ENCODE assay signal across 8 cellular contexts in the genomic region with DNA sequence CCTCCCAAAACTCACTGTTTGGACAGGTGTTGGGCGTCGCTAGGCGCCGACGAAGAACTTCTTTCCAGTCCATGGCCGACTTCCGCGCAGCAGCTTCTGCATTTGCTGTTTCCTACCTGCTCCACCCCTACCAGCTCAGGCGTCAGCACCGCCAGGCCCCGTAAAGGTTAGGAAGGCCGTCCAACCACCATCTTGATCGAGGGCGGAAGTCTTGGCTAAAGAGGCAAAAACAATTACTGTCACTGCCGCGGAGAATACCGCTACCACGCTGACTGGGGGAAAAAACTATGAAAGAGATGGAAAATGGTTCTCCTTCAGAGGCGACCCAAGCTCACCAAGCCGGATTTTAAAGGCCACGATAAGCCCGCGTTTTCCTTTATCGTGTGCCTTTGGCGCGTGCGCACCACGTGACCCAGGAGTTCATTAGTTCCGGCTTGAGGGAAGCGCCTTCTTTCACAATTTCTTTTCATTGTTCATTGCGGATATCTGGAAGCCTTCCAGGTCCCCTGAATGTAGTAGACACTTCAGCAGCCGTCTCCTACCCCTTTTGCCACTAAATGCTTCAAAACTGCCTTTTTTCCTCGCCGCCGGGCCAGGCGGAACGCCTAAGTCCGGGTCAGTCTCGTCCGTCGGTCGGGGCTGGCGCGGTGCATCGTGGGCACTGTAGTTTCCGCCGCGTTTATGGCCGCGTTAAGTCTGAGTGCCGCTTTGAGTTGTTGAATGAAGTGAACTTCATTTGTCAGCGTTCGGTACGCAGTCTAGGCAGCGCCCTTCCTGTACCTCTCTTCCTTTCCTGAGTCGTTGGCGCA. TPM values are rescaled to one million over a fixed set of nuclear protein-coding genes. Genes with fewer than 3 reads are reported as not detected.
DNase-seq lines count a peak whose midpoint lies in the region; TF ChIP-seq lines count a peak whose summit lies in the region.

Gene PPP2R3C, minus strand, starts transcription at position 104 of the 809 bp plus-strand sequence. Its CDS starts 31 bp downstream, at position 73.
Gene PRORP, plus strand, starts transcription at position 666 of the 809 bp plus-strand sequence. CDS start 694 bp downstream, outside the sequence.

- peak; percentile 98 for DNase-seq in ELF-1 (ENCODE audit: low read depth, low spot score)
- peak; percentile 92 for DNase-seq in H7
- DNase-seq in M059J (ENCODE audit: low read depth): peak; percentile 98
- peak; percentile 97 to 98 for DNase-seq in SHP77 (lab: John Stamatoyannopoulos, UW)
- DNase-seq in activated effector memory CD4-positive, alpha-beta T cell treated with Interleukin-2 at 50 U/mL for 16 hours: peak; percentile 86
- DNase-seq in fibroblast of the aortic adventitia (ENCODE audit: low read depth): peak; percentile 90

- no peaks in the 10 kb centered on the region for H3K36me3 ChIP-seq in H7 (replicated peaks; ENCODE audit: control insufficient read depth, insufficient read depth, low read length)

- H3K27me3 Mint-ChIP-seq in nephron (ENCODE audit: low read depth): no peaks in the 10 kb centered on the region
- H3K27me3 Mint-ChIP-seq in stimulated activated naive CD8-positive, alpha-beta T cell treated with anti-CD3 and anti-CD28 coated beads, Interleukin-15, Interleukin-2, amounts not matched to agents 100 ng/mL and 50 ng/mL, for 24 hours: no peaks in the 10 kb centered on the region

- no peak for TF ChIP-seq CTCF in fibroblast of the aortic adventitia (IDR thresholded peaks at IDR 0.05; ENCODE audit: insufficient read depth, low read length)
- TF ChIP-seq CTCF in nephron (IDR thresholded peaks at IDR 0.05; ENCODE audit: unreplicated experiment in 3 of 3): no peak

- H3K9me3 Mint-ChIP-seq in nephron: no peaks in the 10 kb centered on the region
- H3K9me3 Mint-ChIP-seq in stimulated activated naive CD8-positive, alpha-beta T cell treated with anti-CD3 and anti-CD28 coated beads, Interleukin-15, Interleukin-2, amounts not matched to agents 100 ng/mL and 50 ng/mL, for 24 hours: no peaks in the 10 kb centered on the region

- H3K27ac Mint-ChIP-seq in nephron: peak within 1 kb of the TSS; percentile 100
- peak within 1 kb of the TSS; percentile 100 for H3K27ac Mint-ChIP-seq in stimulated activated naive CD8-positive, alpha-beta T cell treated with anti-CD3 and anti-CD28 coated beads, Interleukin-15, Interleukin-2, amounts not matched to agents 100 ng/mL and 50 ng/mL, for 24 hours

- H3K36me3 Mint-ChIP-seq in nephron (ENCODE audit: low read depth): peaks cover 33% of the 10 kb centered on the region
- peaks cover 38% of the 10 kb centered on the region for H3K36me3 Mint-ChIP-seq in stimulated activated naive CD8-positive, alpha-beta T cell treated with anti-CD3 and anti-CD28 coated beads, Interleukin-15, Interleukin-2, amounts not matched to agents 100 ng/mL and 50 ng/mL, for 24 hours (ENCODE audit: low read depth)

- H3K4me3 ChIP-seq in H7 (ENCODE audit: insufficient read depth, low read depth, low read length): peak within 1 kb of the TSS; percentile 66
- H3K4me3 ChIP-seq in fibroblast of the aortic adventitia (ENCODE audit: low read depth, low read length): peak within 1 kb of the TSS; percentile 89

- no peaks in the 10 kb centered on the region for H3K27me3 ChIP-seq in H7 (ENCODE audit: control insufficient read depth, insufficient read depth, low read length)

- H3K4me1 Mint-ChIP-seq in nephron: peaks cover 41% of the 10 kb centered on the region
- peaks cover 73% of the 10 kb centered on the region for H3K4me1 Mint-ChIP-seq in stimulated activated naive CD8-positive, alpha-beta T cell treated with anti-CD3 and anti-CD28 coated beads, Interleukin-15, Interleukin-2, amounts not matched to agents 100 ng/mL and 50 ng/mL, for 24 hours (ENCODE audit: low read depth)

- peak within 1 kb of the TSS; percentile 94 to 99 (median 95) for H3K4me3 Mint-ChIP-seq in nephron
- peak within 1 kb of the TSS; percentile 96 for H3K4me3 Mint-ChIP-seq in stimulated activated naive CD8-positive, alpha-beta T cell treated with anti-CD3 and anti-CD28 coated beads, Interleukin-15, Interleukin-2, amounts not matched to agents 100 ng/mL and 50 ng/mL, for 24 hours

RNA-seq across cellular contexts. Expression of gene PPP2R3C, which starts in this region (rescaled TPM):
- 28.8 and 32.3 TPM in 2 replicates for total RNA-seq in H7 (2014; rRNA removed; shearing (Covaris generic))
- total RNA-seq in M059J (2014; rRNA removed; shearing (Covaris generic)): 20.6 and 23.7 TPM in 2 replicates
- 26.2 and 51.1 TPM in 2 replicates for total RNA-seq in fibroblast of the aortic adventitia (ENCODE audit: low replicate concordance)

RNA-seq across cellular contexts. Expression of gene PRORP, which starts in this region (rescaled TPM):
- 56.1 and 62.7 TPM in 2 replicates for total RNA-seq in H7 (2014; rRNA removed; shearing (Covaris generic))
- total RNA-seq in M059J (2014; rRNA removed; shearing (Covaris generic)): 38.2 and 54.3 TPM in 2 replicates
- total RNA-seq in fibroblast of the aortic adventitia (ENCODE audit: low replicate concordance): 8.9 and 36.2 TPM in 2 replicates

Comparison
In these comparisons a context has a peak if more than half of its experiments do, and no peak if none do; other contexts are left out.
1. Peak in every context shown above with its lines: DNase-seq and H3K4me3 ChIP-seq.